ENCODE assay signal across 8 cellular contexts in genomic region chr11:128497057-128497957, GRCh38.
DNase-seq lines count a peak whose midpoint lies in the region; ATAC-seq and FAIRE-seq lines count a peak whose summit lies in the region.

No MANE protein-coding gene starts in this region.

- H3K4me1 Mint-ChIP-seq in activated T-helper 1 cell treated with anti-CD3 and anti-CD28 coated beads, Interleukin-12 subunit alpha, Interleukin-12 subunit beta, Interleukin-2, Interleukin-4 antibody, amounts not matched to agents 30 ng/mL and 10 ng/mL and 1 ng/mL, durations not matched to agents 14 hours and 24 hours and 36 hours (ENCODE audit: low read depth): peaks cover 98% of the 10 kb centered on the region
- peaks cover 96% of the 10 kb centered on the region for H3K4me1 Mint-ChIP-seq in stimulated activated naive CD8-positive, alpha-beta T cell treated with anti-CD3 and anti-CD28 coated beads, Interleukin-15, amount 100 ng/mL, for 72 hours

- no peak for FAIRE-seq in HTR-8/SVneo (lab: Jason Lieb, UNC)

- peak overlapping the region; percentile 98 for H3K27ac Mint-ChIP-seq in activated T-helper 1 cell treated with anti-CD3 and anti-CD28 coated beads, Interleukin-12 subunit alpha, Interleukin-12 subunit beta, Interleukin-2, Interleukin-4 antibody, amounts not matched to agents 30 ng/mL and 10 ng/mL and 1 ng/mL, durations not matched to agents 14 hours and 24 hours and 36 hours
- H3K27ac Mint-ChIP-seq in stimulated activated naive CD8-positive, alpha-beta T cell treated with anti-CD3 and anti-CD28 coated beads, Interleukin-15, amount 100 ng/mL, for 72 hours: peak overlapping the region; percentile 98 to 100

- peak overlapping the region; percentile 74 for H3K4me3 Mint-ChIP-seq in activated T-helper 1 cell treated with anti-CD3 and anti-CD28 coated beads, Interleukin-12 subunit alpha, Interleukin-12 subunit beta, Interleukin-2, Interleukin-4 antibody, amounts not matched to agents 30 ng/mL and 10 ng/mL and 1 ng/mL, durations not matched to agents 14 hours and 24 hours and 36 hours
- peak overlapping the region; percentile 74 to 95 for H3K4me3 Mint-ChIP-seq in stimulated activated naive CD8-positive, alpha-beta T cell treated with anti-CD3 and anti-CD28 coated beads, Interleukin-15, amount 100 ng/mL, for 72 hours

- H3K9me3 Mint-ChIP-seq in activated T-helper 1 cell treated with anti-CD3 and anti-CD28 coated beads, Interleukin-12 subunit alpha, Interleukin-12 subunit beta, Interleukin-2, Interleukin-4 antibody, amounts not matched to agents 30 ng/mL and 10 ng/mL and 1 ng/mL, durations not matched to agents 14 hours and 24 hours and 36 hours: no peaks in the 10 kb centered on the region
- H3K9me3 Mint-ChIP-seq in stimulated activated naive CD8-positive, alpha-beta T cell treated with anti-CD3 and anti-CD28 coated beads, Interleukin-15, amount 100 ng/mL, for 72 hours: no peaks in the 10 kb centered on the region

- peak overlapping the region; percentile 40; the same call in 1 of the 2 replicates for H3K4me3 ChIP-seq in GM08714 (ENCODE audit: low read length)

- ATAC-seq in GM21447 (IDR thresholded peaks at IDR 0.05; ENCODE audit: unreplicated experiment): peak; percentile 79
- ATAC-seq in left ventricle myocardium superior: peak; percentile 70
- peak; percentile 53 for ATAC-seq in stimulated activated naive CD8-positive, alpha-beta T cell treated with anti-CD3 and anti-CD28 coated beads, Interleukin-15, amount 100 ng/mL, for 72 hours

- peaks cover 62% of the 10 kb centered on the region for H3K36me3 Mint-ChIP-seq in activated T-helper 1 cell treated with anti-CD3 and anti-CD28 coated beads, Interleukin-12 subunit alpha, Interleukin-12 subunit beta, Interleukin-2, Interleukin-4 antibody, amounts not matched to agents 30 ng/mL and 10 ng/mL and 1 ng/mL, durations not matched to agents 14 hours and 24 hours and 36 hours (ENCODE audit: low read depth)

- DNase-seq in HTR-8/SVneo (ENCODE audit: insufficient read length, low spot score) (peak; percentile 61), left ventricle myocardium superior (peak; percentile 43), NCI-H128 (lab: John Stamatoyannopoulos, UW; ENCODE audit: unreplicated experiment) (no peak)
- DNase-seq in activated T-helper 1 cell treated with anti-CD3 and anti-CD28 coated beads, Interleukin-12 subunit alpha, Interleukin-12 subunit beta, Interleukin-2, Interleukin-4 antibody, amounts not matched to agents 30 ng/mL and 10 ng/mL and 1 ng/mL, durations not matched to agents 14 hours and 24 hours and 36 hours (ENCODE audit: low spot score): no peak
- DNase-seq in stimulated activated naive CD8-positive, alpha-beta T cell treated with anti-CD3 and anti-CD28 coated beads, Interleukin-15, amount 100 ng/mL, for 72 hours: peak in 1 of 2 donors; percentile 69
- no peak for DNase-seq in activated CD8-positive, alpha-beta memory T cell treated with anti-CD3 and anti-CD28 coated beads, Interleukin-2, amount 50 U/mL, for 48 hours

- no peaks in the 10 kb centered on the region for H3K27me3 Mint-ChIP-seq in activated T-helper 1 cell treated with anti-CD3 and anti-CD28 coated beads, Interleukin-12 subunit alpha, Interleukin-12 subunit beta, Interleukin-2, Interleukin-4 antibody, amounts not matched to agents 30 ng/mL and 10 ng/mL and 1 ng/mL, durations not matched to agents 14 hours and 24 hours and 36 hours (ENCODE audit: insufficient read depth)
- no peaks in the 10 kb centered on the region for H3K27me3 Mint-ChIP-seq in stimulated activated naive CD8-positive, alpha-beta T cell treated with anti-CD3 and anti-CD28 coated beads, Interleukin-15, amount 100 ng/mL, for 72 hours

- intact Hi-C loops in activated T-helper 1 cell treated with anti-CD3 and anti-CD28 coated beads, Interleukin-12 subunit alpha, Interleukin-12 subunit beta, Interleukin-2, Interleukin-4 antibody, amounts not matched to agents 30 ng/mL and 10 ng/mL and 1 ng/mL, durations not matched to agents 14 hours and 24 hours and 36 hours (cut with micrococcal nuclease): no loop called here
- intact Hi-C loops in left ventricle myocardium superior (cut with micrococcal nuclease): no loop called here

Comparison
In these comparisons a context has a peak if more than half of its experiments do, and no peak if none do; other contexts are left out.
1. DNase-seq: peak in HTR-8/SVneo (single experiment) and left ventricle myocardium superior (single experiment); none in activated T-helper 1 cell treated with anti-CD3 and anti-CD28 coated beads, Interleukin-12 subunit alpha, Interleukin-12 subunit beta, Interleukin-2, Interleukin-4 antibody, amounts not matched to agents 30 ng/mL and 10 ng/mL and 1 ng/mL, durations not matched to agents 14 hours and 24 hours and 36 hours (single experiment), activated CD8-positive, alpha-beta memory T cell treated with anti-CD3 and anti-CD28 coated beads, Interleukin-2, amount 50 U/mL, for 48 hours (single experiment) and NCI-H128 (single experiment).
2. Peak in every context shown above with its lines, with median percentiles within 50 percentile points of each other: ATAC-seq.